Comparison of ENCODE assay signal across 8 cellular contexts in the genomic region with DNA sequence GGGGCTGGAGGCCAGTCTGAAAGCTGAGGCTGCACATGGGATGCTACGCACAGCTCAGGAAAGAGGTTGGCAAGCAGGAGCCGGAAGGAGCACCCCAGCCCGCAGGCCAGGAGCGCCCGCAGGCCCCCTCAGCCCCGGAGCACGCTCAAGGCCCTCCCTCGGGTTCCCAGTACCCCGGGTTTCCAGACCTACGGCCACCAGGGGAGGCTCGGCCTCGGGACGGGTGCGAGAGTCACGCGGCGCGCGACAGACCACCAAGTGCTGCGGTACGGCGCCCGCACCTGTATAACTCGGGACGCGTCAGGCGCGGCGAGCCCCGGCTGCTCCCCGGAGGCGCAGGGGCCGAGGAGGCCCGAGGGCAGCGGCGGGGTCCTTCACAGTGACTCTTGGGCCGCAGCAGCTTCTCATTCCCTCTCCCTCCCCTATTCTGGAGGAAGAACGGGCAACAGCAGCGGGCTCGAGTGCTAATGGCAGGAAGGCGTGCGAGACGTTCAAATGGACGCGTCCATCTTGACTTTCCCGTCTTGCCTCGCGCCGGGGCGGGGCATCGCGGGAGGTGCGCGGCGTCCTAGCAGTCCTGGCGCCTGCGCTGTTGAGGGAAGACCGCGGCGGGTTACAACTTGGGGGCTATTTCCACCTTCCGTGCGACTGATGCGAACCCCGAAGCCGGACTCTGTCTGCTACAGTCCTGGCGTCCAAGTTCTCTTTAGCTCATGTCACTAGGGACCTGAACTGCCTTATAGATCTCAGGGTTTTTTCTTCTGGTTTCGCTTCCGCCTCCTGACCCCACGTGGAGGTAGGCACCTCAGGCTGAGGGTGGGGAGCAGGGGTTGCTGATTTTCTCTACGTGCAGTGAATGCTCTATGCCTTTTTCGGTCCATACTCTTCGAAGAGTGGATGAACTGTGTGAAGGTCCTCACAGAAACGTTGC. TPM values are rescaled to one million over a fixed set of nuclear protein-coding genes. Genes with fewer than 3 reads are reported as not detected.
DNase-seq lines count a peak whose midpoint lies in the region; ATAC-seq and TF ChIP-seq lines count a peak whose summit lies in the region.

ANAPC1 (minus strand) TSS at position 533 of the 931 bp plus-strand sequence. CDS start 3,368 bp downstream, outside the sequence.

- ATAC-seq in HG03159 (IDR thresholded peaks at IDR 0.05; ENCODE audit: unreplicated experiment), result peak; percentile 83

- H3K4me3 ChIP-seq in AG10803 (ENCODE audit: low read length), result peak within 1 kb of the TSS; percentile 70

- TF ChIP-seq CTCF in AG10803 (conservative IDR thresholded peaks at IDR 0.05; ENCODE audit: low read length), result no peak

- in situ Hi-C loops in GM18951 (cut with MboI; ENCODE audit: low sequenced_read_pairs, unreplicated experiment), result no loop called here

- peak; percentile 92 for TF ChIP-seq POLR2A in GM18951 (IDR thresholded peaks at IDR 0.05; ENCODE audit: extremely low read depth, insufficient read depth, insufficient read length)

- DNase-seq in AG10803 (ENCODE audit: low read depth), result peak; percentile 72
- peak; percentile 67 for DNase-seq in NCI-H345 treated with DMSO at 0.1 percent for 48 hours (lab: John Stamatoyannopoulos, UW; ENCODE audit: unreplicated experiment)
- peak; percentile 86 for DNase-seq in activated CD4-positive, CD25-positive, alpha-beta regulatory T cell treated with anti-CD3 and anti-CD28 coated beads, Interleukin-2, amount 50 U/mL, for 72 hours
- DNase-seq in cerebellum (ENCODE audit: low spot score), result peak; percentile 83
- peak; percentile 86 for DNase-seq in kidney glomerular epithelial cell (lab: John Stamatoyannopoulos, UW)
- peak; percentile 76 to 84 for DNase-seq in stimulated activated CD4-positive, alpha-beta T cell treated with anti-CD3 and anti-CD28 coated beads, Interleukin-15, amount 100 ng/mL, for 48 hours (ENCODE audit: low read depth in 2 of 2)

RNA-seq across cellular contexts. Expression of gene ANAPC1, which starts in this region (rescaled TPM):
- 79.8 TPM for total RNA-seq in cerebellum

Comparison
In these comparisons a context has a peak if more than half of its experiments do, and no peak if none do; other contexts are left out.
1. Peak in every context shown above with its lines: DNase-seq, ATAC-seq and H3K4me3 ChIP-seq.